Comparison of ENCODE assay signal across 8 cellular contexts in genomic region chr13:59680429-59681024, GRCh38.
DNase-seq lines count a peak whose midpoint lies in the region; ATAC-seq, FAIRE-seq and TF ChIP-seq lines count a peak whose summit lies in the region.

No MANE protein-coding gene starts in this region.

- no peaks in the 10 kb centered on the region for H3F3A ChIP-seq in DOHH2 (ENCODE audit: control insufficient read depth, insufficient read depth)

- 67% methylated on average over 7 of the region's 7 CpGs for WGBS in hepatocyte (ENCODE audit: low lambda C conversion rate, missing lambda C conversion rate)

- peak; percentile 54 for ATAC-seq in HG02938 (IDR thresholded peaks at IDR 0.05; ENCODE audit: unreplicated experiment)
- no peak for ATAC-seq in HG03196 (IDR thresholded peaks at IDR 0.05; ENCODE audit: unreplicated experiment)

- peak; percentile 16 for DNase-seq in RWPE1 (ENCODE audit: low spot score)
- DNase-seq in hepatocyte (ENCODE audit: low spot score): no peak
- no peak for DNase-seq in G401 (ENCODE audit: low spot score)
- DNase-seq in caudate nucleus (lab: John Stamatoyannopoulos, UW): no peak
- no peak for DNase-seq in RCC 7860 (ENCODE audit: low spot score)

- H3K4me2 ChIP-seq in DOHH2 (ENCODE audit: low read length) (no peak overlapping the region), hepatocyte (no peak overlapping the region)

- H3K27ac ChIP-seq in DOHH2 (ENCODE audit: low read depth, low read length): no peak overlapping the region
- H3K27ac ChIP-seq in RWPE1: no peak overlapping the region
- H3K27ac ChIP-seq in hepatocyte: no peak overlapping the region
- no peak overlapping the region for H3K27ac ChIP-seq in caudate nucleus (ENCODE audit: low read depth, low read length)

- CTCF ChIA-PET in RWPE1 (lab: Yijun Ruan, JAX): interaction anchor here (0.6 to 1.5 kb wide), 4 partner anchors 18 to 736 kb away, joined by 3 to 4 read pairs (median 3); no protein-coding TSS in a partner anchor

- POLR2A ChIA-PET in RWPE1 (lab: Yijun Ruan, JAX; ENCODE audit: low non-redundant PET): no interaction called here

- H4K20me1 ChIP-seq in DOHH2 (ENCODE audit: control insufficient read depth, insufficient read depth, low read depth, low read length): no peaks in the 10 kb centered on the region
- H4K20me1 ChIP-seq in hepatocyte (ENCODE audit: insufficient read depth, poor library complexity, severe bottlenecking): no peaks in the 10 kb centered on the region

- H3K79me2 ChIP-seq in DOHH2 (ENCODE audit: control insufficient read depth, low read length): no peaks in the 10 kb centered on the region
- no peaks in the 10 kb centered on the region for H3K79me2 ChIP-seq in hepatocyte

- H3K9me2 ChIP-seq in DOHH2 (replicated peaks; ENCODE audit: control insufficient read depth, low read length) (no peaks in the 10 kb centered on the region), hepatocyte (replicated peaks; ENCODE audit: insufficient read depth) (no peaks in the 10 kb centered on the region)

- H3K9me3 ChIP-seq in DOHH2 (ENCODE audit: control insufficient read depth, insufficient read depth, low read length) (no peaks in the 10 kb centered on the region), hepatocyte (ENCODE audit: low read depth) (no peaks in the 10 kb centered on the region)

- in situ Hi-C loops in G401 (cut with HindIII; ENCODE audit: low sequenced_read_pairs): no loop called here

- FAIRE-seq in RCC 7860 (lab: Jason Lieb, UNC): no peak

- H3K36me3 ChIP-seq in DOHH2 (ENCODE audit: control insufficient read depth, low read length) (no peaks in the 10 kb centered on the region), hepatocyte (replicated peaks; ENCODE audit: insufficient read depth, low read depth) (no peaks in the 10 kb centered on the region)

- H3K27me3 ChIP-seq in DOHH2 (ENCODE audit: control insufficient read depth, low read length) (no peaks in the 10 kb centered on the region), hepatocyte (no peaks in the 10 kb centered on the region)

- H2AFZ ChIP-seq in hepatocyte: no peak overlapping the region

- H3K4me3 ChIP-seq in DOHH2 (ENCODE audit: low read length) (no peak overlapping the region), hepatocyte (no peak overlapping the region)

- H3K4me1 ChIP-seq in DOHH2 (ENCODE audit: control insufficient read depth, low read length) (no peaks in the 10 kb centered on the region), hepatocyte (ENCODE audit: insufficient read depth) (peaks cover 8% of the 10 kb centered on the region)

- TF ChIP-seq CTCF in DOHH2 (IDR thresholded peaks at IDR 0.05; ENCODE audit: low read depth, low read length, poor library complexity, severe bottlenecking) (peak; percentile 57), RWPE1 (conservative IDR thresholded peaks at IDR 0.05; ENCODE audit: low read depth) (peak; percentile 74), hepatocyte (IDR thresholded peaks at IDR 0.05; ENCODE audit: poor library complexity) (peak; percentile 73)
